ENCODE assay signal across 14 cellular contexts in genomic region chr1:26758358-26758757, GRCh38.
"Had no signal": no experiment of that assay in that cellular context is flagged by ENCODE, and none has a peak within 500 bp of the region (broad histone marks: within the 10 kb centered on the region; RNA-seq: fewer than 3 reads in every experiment).

No MANE protein-coding gene starts in this region.

- H3K4me1 Mint-ChIP-seq: neural progenitor cell had no signal

- H3K27me3 ChIP-seq: cardiac muscle cell, colonic mucosa, left lung, neural progenitor cell, pancreas had no signal

- H3K27ac Mint-ChIP-seq: neural progenitor cell had no signal

- H3K4me1 ChIP-seq: colonic mucosa, neural progenitor cell had no signal

- H3K9me3 ChIP-seq: colonic mucosa, left lung, pancreas had no signal

- ATAC-seq: left lung had no signal

- H3K4me3 ChIP-seq: cardiac muscle cell, colonic mucosa, left lung, neural progenitor cell, pancreas had no signal

- H3K4me3 Mint-ChIP-seq: neural progenitor cell had no signal

- DNase-seq: activated CD4-positive, CD25-positive, alpha-beta regulatory T cell treated with anti-CD3 and anti-CD28 coated beads, Interleukin-2, amount 50 U/mL, for 72 hours; activated effector memory CD4-positive, alpha-beta T cell treated with anti-CD3 and anti-CD28 coated beads, Interleukin-2, amount 50 U/mL, for 16 hours; activated T-cell treated with anti-CD3 and anti-CD28 coated beads for 4 hours; colonic mucosa; effector CD4-positive, alpha-beta T cell; foreskin melanocyte; head of caudate nucleus; left lung; pancreas; stimulated activated CD4-positive, alpha-beta T cell treated with anti-CD3 and anti-CD28 coated beads, Interleukin-15, amount 100 ng/mL, for 24 hours; stimulated activated CD4-positive, alpha-beta T cell treated with anti-CD3 and anti-CD28 coated beads, Interleukin-4, amount 100 ng/mL, for 24 hours; SW 1271 had no signal

- H3K9me3 Mint-ChIP-seq: neural progenitor cell had no signal
